In the genomic region with DNA sequence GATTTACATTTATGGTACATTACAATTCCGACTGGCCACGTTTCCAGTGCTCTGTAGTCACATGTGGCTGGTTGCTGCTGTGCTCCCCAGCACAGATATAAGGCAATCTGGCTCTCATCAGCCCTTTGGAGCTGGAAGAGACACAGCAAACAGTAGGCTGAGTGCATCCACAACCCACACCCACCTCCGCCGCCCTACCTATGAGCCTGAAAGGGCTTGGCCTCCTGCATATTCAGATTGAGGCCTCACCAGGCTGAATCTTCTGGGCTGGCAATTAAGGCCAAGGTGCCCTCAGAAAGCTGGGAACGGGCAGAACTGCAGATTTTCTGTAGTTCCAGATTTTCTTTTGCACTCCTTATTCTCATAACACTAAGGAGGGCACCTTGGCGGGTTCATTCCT, we compare ENCODE assay signal across 27 cellular contexts.
"Had no signal": no experiment of that assay in that cellular context is flagged by ENCODE, and none has a peak within 500 bp of the region (broad histone marks: within the 10 kb centered on the region; RNA-seq: fewer than 3 reads in every experiment).

No MANE protein-coding gene starts in this region.

- H3K27me3 ChIP-seq: pancreas, sigmoid colon, spleen, upper lobe of right lung had no signal

- ATAC-seq: left cardiac atrium; left lobe of liver; lower lobe of right lung; natural killer cell; pancreas; right cardiac atrium; stimulated activated effector memory CD8-positive, alpha-beta T cell treated with anti-CD3 and anti-CD28 coated beads, Interleukin-12 subunit alpha, Interleukin-12 subunit beta, amount 100 ng/mL, for 72 hours; upper lobe of right lung had no signal

- H3K9me3 ChIP-seq: lower lobe of right lung, pancreas, prostate gland, sigmoid colon, spleen, suprapubic skin, thoracic aorta, tibial artery, upper lobe of right lung had no signal

- H3K4me3 ChIP-seq: lower lobe of right lung, pancreas, prostate gland, sigmoid colon, spleen, suprapubic skin, thoracic aorta, tibial artery, upper lobe of right lung had no signal

- H3K36me3 ChIP-seq: prostate gland had no signal

- FAIRE-seq: keratinocyte, pancreas, small intestine, urothelium cell line had no signal

- DNase-seq: hippocampal formation; kidney glomerular epithelial cell; left cardiac atrium; lower lobe of right lung; mammary epithelial cell; mesenchymal stem cell; naive B cell; natural killer cell; nephron progenitor cell; pancreas; retina; right cardiac atrium; sigmoid colon; small intestine; spleen; stimulated activated CD4-positive, alpha-beta T cell treated with anti-CD3 and anti-CD28 coated beads, Interleukin-4, amount 100 ng/mL, for 24 hours; stimulated activated naive CD4-positive, alpha-beta T cell; tibial artery; trophoblast cell; upper lobe of right lung had no signal

- H3K4me1 ChIP-seq: pancreas, prostate gland had no signal

- H3K27ac ChIP-seq: lower lobe of right lung, pancreas, prostate gland, sigmoid colon, spleen, suprapubic skin, thoracic aorta, tibial artery, upper lobe of right lung had no signal
